8 cellular contexts compared by ENCODE assay signal in the genomic region with DNA sequence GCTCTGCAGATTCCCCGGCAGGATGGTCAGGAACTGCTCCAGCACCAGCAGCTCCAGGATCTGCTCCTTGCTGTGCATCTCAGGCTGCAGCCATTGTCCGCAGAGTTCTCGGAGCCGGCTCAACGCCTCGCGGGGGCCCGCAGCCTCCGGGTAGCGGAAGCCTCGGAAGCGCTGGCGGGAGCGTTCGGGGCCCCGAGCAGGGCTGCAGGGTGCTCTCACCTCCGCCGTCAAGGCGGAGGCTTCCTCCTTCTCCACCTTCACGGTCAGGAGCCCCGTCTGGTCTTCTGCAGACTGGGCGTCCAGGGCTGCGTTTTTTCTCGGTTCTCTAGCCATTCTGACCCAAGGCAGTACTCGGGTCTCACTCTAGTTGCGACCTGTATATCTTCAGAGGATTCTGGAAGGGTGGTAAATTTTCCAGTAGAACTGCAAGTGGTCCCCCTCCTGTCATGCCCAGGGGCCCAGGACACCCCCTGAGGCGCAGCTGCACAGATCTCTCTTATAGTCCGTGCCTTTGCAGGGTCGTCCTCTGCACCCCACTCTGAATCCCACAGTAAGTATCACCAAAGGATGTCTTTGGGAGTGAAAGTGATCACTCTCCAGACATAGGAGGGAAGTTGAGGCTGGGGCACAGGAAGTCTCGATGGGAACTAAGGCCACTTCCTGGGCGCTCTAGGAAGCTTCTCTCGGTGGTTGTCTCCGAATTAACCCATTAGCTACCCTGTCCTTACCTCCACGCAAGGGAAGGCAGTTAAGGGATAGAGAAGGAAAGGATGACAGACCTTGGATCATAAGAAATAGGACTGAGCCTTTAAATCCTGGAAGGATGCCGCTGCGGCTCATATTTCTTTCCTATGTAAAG. TPM values are rescaled to one million over a fixed set of nuclear protein-coding genes. Genes with fewer than 3 reads are reported as not detected.
DNase-seq lines count a peak whose midpoint lies in the region; ATAC-seq, FAIRE-seq and TF ChIP-seq lines count a peak whose summit lies in the region.

A gene (minus strand): TSS at position 622 of the 859 bp plus-strand sequence. CDS start 289 bp downstream, at position 333.

- TF ChIP-seq CTCF in psoas muscle (IDR thresholded peaks at IDR 0.05), result no peak

- H3K27ac ChIP-seq in angular gyrus (ENCODE audit: low read depth, low read length) (peak within 1 kb of the TSS; percentile 22), right cardiac atrium (ENCODE audit: low read length) (peak within 1 kb of the TSS; percentile 22), psoas muscle (peak within 1 kb of the TSS; percentile 61)

- H3K4me3 ChIP-seq in right cardiac atrium (ENCODE audit: low read length), result peak within 1 kb of the TSS; percentile 72
- peak within 1 kb of the TSS; percentile 80 for H3K4me3 ChIP-seq in psoas muscle

- ATAC-seq in HG02588 (IDR thresholded peaks at IDR 0.05; ENCODE audit: unreplicated experiment) (peak; percentile 79), right cardiac atrium (peak; percentile 97 to 98), psoas muscle (peak; percentile 85 to 100 (median 98))

- DNase-seq in GM04504 (ENCODE audit: low read depth) (peak; percentile 71), NCI-H146 (lab: John Stamatoyannopoulos, UW) (peak; percentile 83), T-helper 1 cell (peak; percentile 33 to 87 (median 57)), right cardiac atrium (peak; percentile 78 to 86 (median 82)), psoas muscle (peak; percentile 77 to 84), urothelium cell line (ENCODE audit: low spot score) (peak; percentile 86)

- H3K9me3 ChIP-seq in right cardiac atrium (ENCODE audit: control insufficient read depth, low read length), result no peaks in the 10 kb centered on the region
- H3K9me3 ChIP-seq in psoas muscle, result no peaks in the 10 kb centered on the region

- H3K36me3 ChIP-seq in psoas muscle (ENCODE audit: insufficient read depth in 1 of 2, low read depth in 1 of 2), result peaks cover under 1 to 29% of the 10 kb centered on the region in 2 donors

- no peak for FAIRE-seq in urothelium cell line (lab: Jason Lieb, UNC)

- intact Hi-C loops in right cardiac atrium (cut with DNase I) (loop anchor here in 2 of 4 donors (10.0 kb wide), 1 partner anchor 117 kb away; no protein-coding TSS in a partner anchor), psoas muscle (cut with DNase I) (loop anchor here (1.0 to 5.0 kb wide), 6 partner anchors 15 to 116 kb away; a partner anchor contains a TSS)

- WGBS in right cardiac atrium, result under 1% methylated on average over 36 of the region's 36 CpGs
- 0 to 1% (median 1%) methylated on average over 31 to 36 of the region's 36 CpGs for WGBS in psoas muscle, 3 donors

- H3K27me3 ChIP-seq in right cardiac atrium (ENCODE audit: control insufficient read depth, insufficient read depth), result no peaks in the 10 kb centered on the region
- H3K27me3 ChIP-seq in psoas muscle (ENCODE audit: insufficient read depth in 3 of 3, low read length in 2 of 3), result no peaks in the 10 kb centered on the region

- H3K4me1 ChIP-seq in right cardiac atrium (ENCODE audit: control insufficient read depth, insufficient read depth, low read length) (no peaks in the 10 kb centered on the region), psoas muscle (peaks cover 7% of the 10 kb centered on the region)

RNA-seq across cellular contexts. Expression of the gene that starts here (rescaled TPM):
- total RNA-seq in right cardiac atrium (1 to 10 TPM; 3.3 to 4.0 (median 3.6) TPM), psoas muscle (1 to 10 TPM; 1.0 to 2.2 (median 1.8) TPM)
- polyA plus RNA-seq in right cardiac atrium (1.5 TPM), psoas muscle (1 to 10 TPM in 2 of 3 donors, under 1 TPM in 1; 0.83 to 2.2 (median 1.2) TPM)

Comparison
In these comparisons a context has a peak if more than half of its experiments do, and no peak if none do; other contexts are left out.
1. Peak in every context shown above with its lines: DNase-seq, ATAC-seq, H3K4me3 ChIP-seq and H3K27ac ChIP-seq.